11 cellular contexts compared by ENCODE assay signal in the genomic region with DNA sequence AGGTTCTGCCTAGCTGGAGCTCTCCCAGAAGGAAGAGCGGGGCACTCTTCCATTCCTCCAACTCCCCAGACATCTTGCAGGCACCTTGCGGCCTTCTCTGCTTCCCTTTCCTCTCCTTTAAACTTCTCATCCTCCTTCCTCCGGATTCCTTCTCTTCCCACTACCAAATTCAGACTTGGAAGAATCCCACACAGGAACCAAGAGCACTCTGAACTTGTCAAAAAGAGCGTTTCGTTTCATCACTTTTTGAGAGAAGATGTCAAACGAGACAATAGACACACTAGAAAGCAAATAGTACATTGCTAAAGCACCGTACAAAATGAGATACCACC. TPM values are rescaled to one million over a fixed set of nuclear protein-coding genes. Genes with fewer than 3 reads are reported as not detected.
DNase-seq lines count a peak whose midpoint lies in the region; ATAC-seq and TF ChIP-seq lines count a peak whose summit lies in the region.
"Had no signal": no experiment of that assay in that cellular context is flagged by ENCODE, and none has a peak within 500 bp of the region (broad histone marks: within the 10 kb centered on the region; RNA-seq: fewer than 3 reads in every experiment).

No MANE protein-coding gene starts in this region.

- ATAC-seq in heart right ventricle (no peak), Right ventricle myocardium superior (ENCODE audit: poor library complexity) (no peak), upper lobe of right lung (no peak), HG02981 (IDR thresholded peaks at IDR 0.05; ENCODE audit: unreplicated experiment) (no peak), HG03457 (IDR thresholded peaks at IDR 0.05; ENCODE audit: unreplicated experiment) (no peak)
- no peak for ATAC-seq in effector memory CD8-positive, alpha-beta T cell (replicated peaks)
- ATAC-seq in natural killer cell treated with Interleukin-12 subunit alpha and Interleukin-12 subunit beta and Interleukin-15 and Interleukin-18, amount 100 ng/mL, for 72 hours: no peak

- H3K4me3 ChIP-seq in heart right ventricle (peak overlapping the region; percentile 39 to 63 (median 54)), upper lobe of right lung (peak overlapping the region; percentile 59)

- intact Hi-C loops in heart right ventricle (cut with DNase I) (no loop called here), Right ventricle myocardium superior (cut with DNase I) (no loop called here), upper lobe of right lung (cut with DNase I) (no loop called here)

- H3K9me3 Mint-ChIP-seq in effector memory CD8-positive, alpha-beta T cell: no peaks in the 10 kb centered on the region
- no peaks in the 10 kb centered on the region for H3K9me3 Mint-ChIP-seq in natural killer cell treated with Interleukin-12 subunit alpha and Interleukin-12 subunit beta and Interleukin-15 and Interleukin-18, amount 100 ng/mL, for 72 hours

- H3K27ac ChIP-seq in heart right ventricle: no peak overlapping the region
- no peak overlapping the region for H3K27ac ChIP-seq in upper lobe of right lung
- H3K27ac ChIP-seq: C4-2B had no signal

- DNase-seq in heart right ventricle: no peak
- no peak for DNase-seq in Right ventricle myocardium superior
- DNase-seq in effector memory CD8-positive, alpha-beta T cell: no peak
- no peak for DNase-seq in natural killer cell treated with Interleukin-12 subunit alpha and Interleukin-12 subunit beta and Interleukin-15 and Interleukin-18, amount 100 ng/mL, for 72 hours (ENCODE audit: low spot score)
- no peak for DNase-seq in upper lobe of right lung
- DNase-seq in NK-92 treated with Interleukin-12 subunit alpha and Interleukin-12 subunit beta, amount 100 ng/mL, for 24 hours (lab: John Stamatoyannopoulos, UW): no peak
- DNase-seq: activated CD8-positive, alpha-beta memory T cell treated with anti-CD3 and anti-CD28 coated beads, Interleukin-2, amount 50 U/mL, for 48 hours had no signal

- WGBS in heart right ventricle, 2 donors: 58 to 62% methylated on average over 7 of the region's 7 CpGs

- H3K4me1 ChIP-seq in heart right ventricle (peaks cover 5 to 24% (median 14%) of the 10 kb centered on the region in 9 donors), upper lobe of right lung (peaks cover 9% of the 10 kb centered on the region)

- no peak for TF ChIP-seq CTCF in heart right ventricle (IDR thresholded peaks at IDR 0.05)
- TF ChIP-seq CTCF in upper lobe of right lung (IDR thresholded peaks at IDR 0.05): no peak

- H3K4me1 Mint-ChIP-seq in effector memory CD8-positive, alpha-beta T cell (ENCODE audit: low read depth in 2 of 2): peaks cover 4 to 6% of the 10 kb centered on the region in 2 donors
- peaks cover 5 to 6% of the 10 kb centered on the region in 2 donors for H3K4me1 Mint-ChIP-seq in natural killer cell treated with Interleukin-12 subunit alpha and Interleukin-12 subunit beta and Interleukin-15 and Interleukin-18, amount 100 ng/mL, for 72 hours (ENCODE audit: low read depth in 2 of 2)

- H3K36me3 Mint-ChIP-seq in effector memory CD8-positive, alpha-beta T cell (ENCODE audit: insufficient read depth): peaks cover 3% of the 10 kb centered on the region
- peaks cover 16% of the 10 kb centered on the region for H3K36me3 Mint-ChIP-seq in natural killer cell treated with Interleukin-12 subunit alpha and Interleukin-12 subunit beta and Interleukin-15 and Interleukin-18, amount 100 ng/mL, for 72 hours

- H3K4me3 Mint-ChIP-seq in effector memory CD8-positive, alpha-beta T cell: peak overlapping the region; percentile 30 to 62
- peak overlapping the region; percentile 82 for H3K4me3 Mint-ChIP-seq in natural killer cell treated with Interleukin-12 subunit alpha and Interleukin-12 subunit beta and Interleukin-15 and Interleukin-18, amount 100 ng/mL, for 72 hours

- H3K27me3 ChIP-seq in heart right ventricle (peaks cover 4 to 73% (median 44%) of the 10 kb centered on the region in 7 donors), upper lobe of right lung (peaks cover 46% of the 10 kb centered on the region)

- H3K36me3 ChIP-seq in heart right ventricle (no peaks in the 10 kb centered on the region), upper lobe of right lung (no peaks in the 10 kb centered on the region)

- peaks cover 39 to 54% of the 10 kb centered on the region in 2 donors for H3K27me3 Mint-ChIP-seq in effector memory CD8-positive, alpha-beta T cell
- peaks cover 37 to 42% of the 10 kb centered on the region in 2 donors for H3K27me3 Mint-ChIP-seq in natural killer cell treated with Interleukin-12 subunit alpha and Interleukin-12 subunit beta and Interleukin-15 and Interleukin-18, amount 100 ng/mL, for 72 hours

- H3K9me3 ChIP-seq in heart right ventricle (peaks cover 0 to 19% (median 0%) of the 10 kb centered on the region in 11 donors), upper lobe of right lung (no peaks in the 10 kb centered on the region)

- H3K27ac Mint-ChIP-seq in effector memory CD8-positive, alpha-beta T cell: no peak overlapping the region
- no peak overlapping the region for H3K27ac Mint-ChIP-seq in natural killer cell treated with Interleukin-12 subunit alpha and Interleukin-12 subunit beta and Interleukin-15 and Interleukin-18, amount 100 ng/mL, for 72 hours

RNA-seq across cellular contexts. Expression of a gene that starts 0.5 kb away (rescaled TPM):
- total RNA-seq in heart right ventricle: 1 to 10 TPM in 1 of 10 donors, under 1 TPM in 2, not detected in 7; 0.20 to 4.3 (median 0.30) TPM
- under 1 TPM; 0.22 to 0.66 TPM for polyA plus RNA-seq in heart right ventricle
- total RNA-seq in Right ventricle myocardium superior: not detected
- total RNA-seq in natural killer cell treated with Interleukin-12 subunit alpha and Interleukin-12 subunit beta and Interleukin-15 and Interleukin-18, amount 100 ng/mL, for 72 hours: not detected
- not detected for total RNA-seq in upper lobe of right lung
- total RNA-seq: glomerular endothelial cell had no signal

RNA-seq across cellular contexts. Expression of a gene that starts 45.3 kb away (rescaled TPM):
- total RNA-seq in heart right ventricle (10 to 100 TPM; 14.3 to 20.3 (median 17.4) TPM), Right ventricle myocardium superior (10.5 TPM), upper lobe of right lung (19.3 TPM)
- 10 to 100 TPM in 1 of 2 donors, 1 to 10 TPM in 1; 6.3 to 16.8 TPM for polyA plus RNA-seq in heart right ventricle
- 10 to 100 TPM; 13.1 to 18.6 TPM for total RNA-seq in natural killer cell treated with Interleukin-12 subunit alpha and Interleukin-12 subunit beta and Interleukin-15 and Interleukin-18, amount 100 ng/mL, for 72 hours
